8 cellular contexts compared by ENCODE assay signal in the genomic region with DNA sequence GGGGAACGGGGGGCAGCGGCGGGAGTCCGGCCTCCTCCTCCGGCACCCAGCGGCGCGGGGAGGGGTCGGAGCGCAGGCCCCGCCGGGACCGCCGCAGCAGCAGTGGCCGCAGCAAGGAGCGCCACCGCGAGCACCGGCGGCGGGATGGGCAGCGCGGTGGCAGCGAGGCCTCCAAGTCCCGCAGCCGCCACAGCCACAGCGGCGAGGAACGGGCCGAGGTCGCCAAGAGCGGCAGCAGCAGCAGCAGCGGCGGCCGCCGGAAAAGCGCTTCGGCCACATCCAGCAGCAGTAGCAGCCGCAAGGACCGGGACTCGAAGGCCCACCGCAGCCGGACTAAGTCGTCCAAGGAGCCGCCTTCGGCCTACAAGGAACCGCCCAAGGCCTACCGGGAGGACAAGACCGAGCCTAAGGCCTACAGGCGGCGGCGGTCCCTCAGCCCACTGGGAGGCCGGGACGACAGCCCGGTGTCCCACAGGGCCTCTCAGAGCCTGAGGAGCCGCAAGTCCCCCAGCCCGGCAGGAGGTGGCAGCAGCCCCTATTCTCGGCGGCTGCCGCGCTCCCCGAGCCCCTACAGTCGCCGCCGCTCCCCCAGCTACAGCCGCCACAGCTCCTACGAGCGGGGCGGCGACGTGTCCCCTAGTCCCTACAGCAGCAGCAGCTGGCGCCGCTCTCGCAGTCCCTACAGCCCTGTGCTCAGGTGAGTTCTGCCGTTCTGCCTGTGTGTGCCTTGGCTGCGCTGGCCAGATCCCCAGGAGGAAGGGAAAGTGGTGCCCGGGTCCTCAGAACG. TPM values are rescaled to one million over a fixed set of nuclear protein-coding genes. Genes with fewer than 3 reads are reported as not detected.
DNase-seq lines count a peak whose midpoint lies in the region; ATAC-seq, FAIRE-seq and TF ChIP-seq lines count a peak whose summit lies in the region.

No MANE protein-coding gene starts in this region.

- H3K4me2 ChIP-seq in endothelial cell of umbilical vein (ENCODE audit: insufficient read depth, low read length): peak overlapping the region; percentile 99

- H3K4me1 ChIP-seq in ACC112 (ENCODE audit: control insufficient read depth, insufficient read depth, low read length, unreplicated experiment): peaks cover 4% of the 10 kb centered on the region
- H3K4me1 ChIP-seq in endothelial cell of umbilical vein (ENCODE audit: control insufficient read depth, extremely low read depth, insufficient read depth, low read length): peaks cover 23% of the 10 kb centered on the region
- H3K4me1 ChIP-seq in mucosa of descending colon (ENCODE audit: low read depth): peaks cover 36% of the 10 kb centered on the region

- H3K27me3 ChIP-seq in ACC112 (ENCODE audit: insufficient read depth, low read length): no peaks in the 10 kb centered on the region
- H3K27me3 ChIP-seq in endothelial cell of umbilical vein (ENCODE audit: control insufficient read depth in 2 of 2, insufficient read depth in 2 of 2, low read length in 2 of 2): no peaks in the 10 kb centered on the region

- intact Hi-C loops in endothelial cell of umbilical vein (cut with micrococcal nuclease): loop anchor here (1.0 kb wide), 3 partner anchors 55 to 183 kb away; partner anchors contain the start of gene MPLKIP
- intact Hi-C loops in mucosa of descending colon (cut with DNase I, micrococcal nuclease): no loop called here

- peak; percentile 25 for ATAC-seq in GM18511 (IDR thresholded peaks at IDR 0.05; ENCODE audit: unreplicated experiment)
- ATAC-seq in HG03066 (IDR thresholded peaks at IDR 0.05; ENCODE audit: low read depth, unreplicated experiment): peak; percentile 17
- peak; percentile 19 for ATAC-seq in mucosa of descending colon

- H3K4me3 ChIP-seq in ACC112 (ENCODE audit: low read depth, low read length) (peak overlapping the region; percentile 83), endothelial cell of umbilical vein (replicated peaks in 1 of 3; ENCODE audit: insufficient read depth in 1 of 3, low read depth in 1 of 3, low read length in 3 of 3) (peak overlapping the region; percentile 73 to 96 (median 91)), mucosa of descending colon (peak overlapping the region; percentile 76)

- DNase-seq in NCI-H774 (lab: John Stamatoyannopoulos, UW) (peak; percentile 16), endothelial cell of umbilical vein (ENCODE audit: low read depth, low spot score) (peak; percentile 73), mucosa of descending colon (peak; percentile 62 to 78 (median 72))
- DNase-seq in activated CD8-positive, alpha-beta memory T cell treated with anti-CD3 and anti-CD28 coated beads, Interleukin-2, amount 50 U/mL, for 4 hours: peak; percentile 72
- peak; percentile 54 for DNase-seq in stimulated activated CD8-positive, alpha-beta memory T cell treated with anti-CD3 and anti-CD28 coated beads, Interleukin-4, amount 100 ng/mL, for 24 hours (ENCODE audit: low read depth)

- TF ChIP-seq CTCF in endothelial cell of umbilical vein (IDR thresholded peaks at IDR 0.05; ENCODE audit: extremely low read depth in 1 of 2, insufficient read depth in 1 of 2, low read depth in 1 of 2, low read length in 2 of 2) (peak; percentile 10 to 59), mucosa of descending colon (IDR thresholded peaks at IDR 0.05) (no peak)

- peak overlapping the region; percentile 89 for H3K9ac ChIP-seq in endothelial cell of umbilical vein (replicated peaks; ENCODE audit: extremely low read depth, insufficient read depth, low read length)

- BruUV-seq in endothelial cell of umbilical vein (replicated peaks; lab: Mats Ljungman, UMichigan): no TSS peak

- no peak for TF ChIP-seq POLR2A in endothelial cell of umbilical vein (IDR thresholded peaks at IDR 0.05; ENCODE audit: low read depth, low read length)

- no peaks in the 10 kb centered on the region for H3K9me1 ChIP-seq in endothelial cell of umbilical vein (replicated peaks; ENCODE audit: control insufficient read depth, extremely low read depth, insufficient read depth, low read length)

- H3K27ac ChIP-seq in ACC112 (ENCODE audit: low read depth, low read length): peak overlapping the region; percentile 86
- H3K27ac ChIP-seq in endothelial cell of umbilical vein (ENCODE audit: insufficient read depth, low read depth, low read length): peak overlapping the region; percentile 33

- dilution Hi-C loops in endothelial cell of umbilical vein (cut with MboI; ENCODE audit: extremely low pct_ligation_motif_present, low sequenced_read_pairs): no loop called here

- H3K79me2 ChIP-seq in ACC112 (ENCODE audit: control insufficient read depth, insufficient read depth, low read length, unreplicated experiment) (peaks cover 68% of the 10 kb centered on the region), endothelial cell of umbilical vein (ENCODE audit: control insufficient read depth, insufficient read depth, low read length) (peaks cover 62% of the 10 kb centered on the region)

- H4K20me1 ChIP-seq in endothelial cell of umbilical vein (replicated peaks; ENCODE audit: control insufficient read depth, extremely low read depth, insufficient read depth, low read length): peaks cover 9% of the 10 kb centered on the region

- H2AFZ ChIP-seq in ACC112 (ENCODE audit: low read length, unreplicated experiment) (no peak overlapping the region), endothelial cell of umbilical vein (ENCODE audit: low read depth, low read length) (no peak overlapping the region)

- CTCF ChIA-PET in endothelial cell of umbilical vein (lab: Charles Lee): interaction anchor here (1.1 to 5.9 kb wide), 4 partner anchors 55 to 371 kb away, joined by 4 to 62 read pairs (median 6); no protein-coding TSS in a partner anchor

- no peak for FAIRE-seq in endothelial cell of umbilical vein (lab: Jason Lieb, UNC)

- H3K36me3 ChIP-seq in ACC112 (ENCODE audit: insufficient read depth, low read length) (no peaks in the 10 kb centered on the region; the same call in 1 of the 2 replicates), endothelial cell of umbilical vein (ENCODE audit: control insufficient read depth in 2 of 2, extremely low read depth in 1 of 2, insufficient read depth in 2 of 2, low read length in 2 of 2) (no peaks in the 10 kb centered on the region), mucosa of descending colon (ENCODE audit: low read depth) (no peaks in the 10 kb centered on the region)

- no peaks in the 10 kb centered on the region for H3K9me3 ChIP-seq in endothelial cell of umbilical vein (replicated peaks; ENCODE audit: control insufficient read depth, insufficient read depth, low read length)
- H3K9me3 ChIP-seq in mucosa of descending colon: no peaks in the 10 kb centered on the region

- POLR2A ChIA-PET in endothelial cell of umbilical vein (lab: Charles Lee): no interaction called here

TF ChIP-seq in endothelial cell of umbilical vein, 7 proteins besides CTCF, POLR2A, EP300 and RAD21:
- TF ChIP-seq MYC (IDR thresholded peaks at IDR 0.05; ENCODE audit: low read depth, low read length): no peak
- no peak for TF ChIP-seq GATA2 (IDR thresholded peaks at IDR 0.05; ENCODE audit: insufficient read depth, insufficient read length, low read depth, low read length)
- no peak for TF ChIP-seq JUN (IDR thresholded peaks at IDR 0.05; ENCODE audit: borderline replicate concordance, insufficient read depth, insufficient read length, low read depth)
- TF ChIP-seq, protein P1, sequence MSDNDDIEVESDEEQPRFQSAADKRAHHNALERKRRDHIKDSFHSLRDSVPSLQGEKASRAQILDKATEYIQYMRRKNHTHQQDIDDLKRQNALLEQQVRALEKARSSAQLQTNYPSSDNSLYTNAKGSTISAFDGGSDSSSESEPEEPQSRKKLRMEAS (IDR thresholded peaks at IDR 0.05; ENCODE audit: insufficient read depth, insufficient read length): no peak
- no peak for TF ChIP-seq FOS (IDR thresholded peaks at IDR 0.05; ENCODE audit: borderline replicate concordance, insufficient read depth, low read length)
- no peak for TF ChIP-seq POLR2AphosphoS5 (IDR thresholded peaks at IDR 0.05; ENCODE audit: insufficient read depth, low read depth, low read length)
- no peak for TF ChIP-seq EZH2 (IDR thresholded peaks at IDR 0.05; ENCODE audit: borderline replicate concordance, low read depth, low read length, severe bottlenecking)

RNA-seq across cellular contexts. Expression of gene CDK13, which starts 1.3 kb away (rescaled TPM):
- 50.7 and 56.7 TPM in 2 replicates for total RNA-seq in endothelial cell of umbilical vein
- polyA plus RNA-seq in endothelial cell of umbilical vein: 22.8 and 24.5 TPM in 2 replicates
- 22.9 and 23.9 TPM in 2 replicates for polyA plus RNA-seq in endothelial cell of umbilical vein (2011; cell fraction: cytosol; rRNA removed)
- 78.8 and 84.5 TPM in 2 replicates for polyA plus RNA-seq in endothelial cell of umbilical vein (2011; cell fraction: nucleus; rRNA removed)
- polyA plus RNA-seq in endothelial cell of umbilical vein (2012): 28.1 and 38.4 TPM in 2 replicates
- 70.7 and 72.8 TPM in 2 replicates for polyA minus RNA-seq in endothelial cell of umbilical vein
- 25.2 TPM for polyA minus RNA-seq in endothelial cell of umbilical vein (2011; cell fraction: cytosol; rRNA and poly(A)+ RNA removed)
- 91.0 and 122 TPM in 2 replicates for polyA minus RNA-seq in endothelial cell of umbilical vein (2011; cell fraction: nucleus; rRNA and poly(A)+ RNA removed)
- total RNA-seq in mucosa of descending colon: 10 to 100 TPM; 48.1 to 59.5 (median 57.5) TPM

Comparison
In these comparisons a context has a peak if more than half of its experiments do, and no peak if none do; other contexts are left out.
1. Peak in every context shown above with its lines: DNase-seq, ATAC-seq, H3K4me3 ChIP-seq and H3K27ac ChIP-seq.
2. DNase-seq: peak in every context shown above with its lines; median percentile 73 in endothelial cell of umbilical vein; 72 in activated CD8-positive, alpha-beta memory T cell treated with anti-CD3 and anti-CD28 coated beads, Interleukin-2, amount 50 U/mL, for 4 hours; 72 in mucosa of descending colon; 54 in stimulated activated CD8-positive, alpha-beta memory T cell treated with anti-CD3 and anti-CD28 coated beads, Interleukin-4, amount 100 ng/mL, for 24 hours; 16 in NCI-H774.